ENCODE assay signal across 11 cellular contexts in genomic region chr11:83033367-83033766, GRCh38. TPM values are rescaled to one million over a fixed set of nuclear protein-coding genes. Genes with fewer than 3 reads are reported as not detected.
DNase-seq lines count a peak whose midpoint lies in the region; TF ChIP-seq lines count a peak whose summit lies in the region.
"Had no signal": no experiment of that assay in that cellular context is flagged by ENCODE, and none has a peak within 500 bp of the region (broad histone marks: within the 10 kb centered on the region; RNA-seq: fewer than 3 reads in every experiment).

No MANE protein-coding gene starts in this region.

- no peak overlapping the region for H3K4me3 Mint-ChIP-seq in mesothelial cell of epicardium
- no peak overlapping the region for H3K4me3 Mint-ChIP-seq in Caco-2 (ENCODE audit: unreplicated experiment)
- H3K4me3 Mint-ChIP-seq: activated naive CD8-positive, alpha-beta T cell had no signal

- H3K27ac ChIP-seq in cingulate gyrus (ENCODE audit: low read depth, low read length) (peak overlapping the region; percentile 92), tibial nerve (peak overlapping the region; percentile 58 to 81 (median 70))

- H3K36me3 ChIP-seq in tibial nerve, result no peaks in the 10 kb centered on the region
- H3K36me3 ChIP-seq in Caco-2 (ENCODE audit: control insufficient read depth, insufficient read depth, low read length), result no peaks in the 10 kb centered on the region

- H3K9me3 ChIP-seq in tibial nerve (no peaks in the 10 kb centered on the region), Caco-2 (no peaks in the 10 kb centered on the region)

- 44 to 46% methylated on average over 1 of the region's 1 CpG for WGBS in tibial nerve, 2 donors

- CTCF ChIA-PET in Caco-2 (lab: Charles Lee), result no interaction called here

- H3K27ac Mint-ChIP-seq in mesothelial cell of epicardium (peak overlapping the region; percentile 28), Caco-2 (ENCODE audit: unreplicated experiment) (no peak overlapping the region)
- H3K27ac Mint-ChIP-seq: activated naive CD8-positive, alpha-beta T cell had no signal

- DNase-seq in NCI-H82 treated with DMSO at 0.1 percent for 48 hours (lab: John Stamatoyannopoulos, UW; ENCODE audit: unreplicated experiment) (peak; percentile 77), mesothelial cell of epicardium (ENCODE audit: low spot score in 2 of 2, unreplicated experiment in 2 of 2) (no peak), tibial nerve (ENCODE audit: low spot score in 2 of 2) (no peak), Caco-2 (no peak), foreskin melanocyte (no peak), GOT3 (lab: John Stamatoyannopoulos, UW) (no peak)
- no peak for DNase-seq in activated effector memory CD4-positive, alpha-beta T cell treated with anti-CD3 and anti-CD28 coated beads, Interleukin-2, amount 50 U/mL, for 16 hours
- DNase-seq: activated CD4-positive, alpha-beta T cell treated with anti-CD3 and anti-CD28 coated beads, Interleukin-2, amount 50 U/mL, for 4 hours; NCI-H345 had no signal

- H3K27me3 ChIP-seq in tibial nerve, result no peaks in the 10 kb centered on the region
- H3K27me3 ChIP-seq in Caco-2 (replicated peaks; ENCODE audit: control insufficient read depth, insufficient read depth, low read length), result no peaks in the 10 kb centered on the region

- H3K27me3 Mint-ChIP-seq in mesothelial cell of epicardium (ENCODE audit: low read depth), result no peaks in the 10 kb centered on the region
- H3K27me3 Mint-ChIP-seq in Caco-2 (ENCODE audit: insufficient read depth, unreplicated experiment), result no peaks in the 10 kb centered on the region
- H3K27me3 Mint-ChIP-seq: activated naive CD8-positive, alpha-beta T cell had no signal

- no TSS peak for BruUV-seq in Caco-2 (replicated peaks; lab: Mats Ljungman, UMichigan)

- H3K4me3 ChIP-seq in tibial nerve (peak overlapping the region in 3 of 4 donors; percentile 17 to 38 (median 17)), Caco-2 (ENCODE audit: low read depth, low read length) (no peak overlapping the region)

- H3K36me3 Mint-ChIP-seq in mesothelial cell of epicardium (no peaks in the 10 kb centered on the region), Caco-2 (ENCODE audit: insufficient read depth, unreplicated experiment) (no peaks in the 10 kb centered on the region)

- TF ChIP-seq CTCF in mesothelial cell of epicardium (IDR thresholded peaks at IDR 0.05; ENCODE audit: unreplicated experiment), result no peak
- no peak for TF ChIP-seq CTCF in tibial nerve (IDR thresholded peaks at IDR 0.05)
- no peak for TF ChIP-seq CTCF in Caco-2 (IDR thresholded peaks at IDR 0.05; ENCODE audit: insufficient read depth in 1 of 2, low read depth in 1 of 2, low read length in 1 of 2, severe bottlenecking in 1 of 2, unreplicated experiment in 1 of 2)

- H3K4me1 ChIP-seq in tibial nerve, result peaks cover 0 to 67% (median 30%) of the 10 kb centered on the region in 4 donors
- H3K4me1 ChIP-seq in Caco-2, result peaks cover 22% of the 10 kb centered on the region

- no peak for TF ChIP-seq EP300 in tibial nerve (IDR thresholded peaks at IDR 0.05)

- peaks cover 31% of the 10 kb centered on the region for H3K4me1 Mint-ChIP-seq in mesothelial cell of epicardium
- H3K4me1 Mint-ChIP-seq in Caco-2 (ENCODE audit: low read depth, unreplicated experiment), result peaks cover 31% of the 10 kb centered on the region

- H3K9me3 Mint-ChIP-seq in mesothelial cell of epicardium (no peaks in the 10 kb centered on the region), Caco-2 (ENCODE audit: unreplicated experiment) (no peaks in the 10 kb centered on the region)

- POLR2A ChIA-PET in Caco-2 (lab: Charles Lee), result no interaction called here

- intact Hi-C loops in Caco-2 (cut with micrococcal nuclease; ENCODE audit: unreplicated experiment), result no loop called here

- TF ChIP-seq POLR2A in tibial nerve (IDR thresholded peaks at IDR 0.05), result no peak

RNA-seq across cellular contexts. Expression of gene RAB30, which starts 38.3 kb away (rescaled TPM):
- total RNA-seq in mesothelial cell of epicardium (7.6 to 10.3 TPM (median 9.9 TPM) in 3 replicates), tibial nerve (10 to 100 TPM; 19.8 to 50.4 (median 31.2) TPM), Caco-2 (2022) (13.0 and 13.5 TPM in 2 replicates)
